Comparison of ENCODE assay signal across 1 cellular context in the genomic region with DNA sequence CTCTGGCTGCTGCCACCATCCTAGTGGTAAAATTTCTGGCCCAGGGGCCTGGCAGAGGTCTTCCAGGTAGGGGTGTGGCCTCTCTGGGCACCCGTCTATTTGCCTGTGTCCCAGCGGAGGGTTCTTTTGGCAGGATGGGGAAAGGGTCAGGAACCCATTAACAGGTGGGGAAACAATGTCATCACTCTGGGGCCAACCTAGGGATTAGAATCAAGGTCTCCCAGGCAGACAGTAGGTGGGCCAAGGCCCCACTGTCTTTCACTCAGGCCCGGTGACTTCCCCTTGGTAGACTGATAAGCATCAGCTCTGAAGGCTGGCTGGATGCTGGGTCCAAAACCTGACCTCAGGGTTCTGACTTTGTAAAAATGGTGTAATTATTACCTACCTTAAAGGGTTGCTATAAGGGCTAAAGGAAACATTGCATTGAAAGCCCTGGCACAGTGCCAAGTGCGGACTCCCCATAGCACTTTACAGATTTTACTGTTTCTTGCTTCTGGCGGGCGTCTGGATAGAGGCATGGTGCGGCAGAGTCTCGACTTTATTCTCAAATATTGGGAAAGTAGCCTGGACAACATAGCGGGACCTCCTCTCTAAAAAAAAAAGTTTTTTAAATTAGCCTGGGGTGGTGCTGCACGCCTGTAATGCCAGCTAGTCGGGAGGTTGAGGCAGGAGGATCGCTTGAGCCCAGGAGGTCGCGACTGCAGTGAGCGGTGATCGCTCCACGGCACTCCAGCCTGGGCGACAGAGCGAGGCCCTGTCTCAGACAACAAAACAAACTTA.
TF ChIP-seq lines count a peak whose summit lies in the region.

No MANE protein-coding gene starts in this region.

TF ChIP-seq in HEK293, 187 proteins besides CTCF, POLR2A, EP300 and RAD21 (continued from another document):
- no peak for TF ChIP-seq KLF17 (tag by site-specific recombination; IDR thresholded peaks at IDR 0.05)
